In genomic region chr14:67999290-67999689, GRCh38 we compare ENCODE assay signal across 17 cellular contexts.
DNase-seq lines count a peak whose midpoint lies in the region; ATAC-seq and TF ChIP-seq lines count a peak whose summit lies in the region.
"Had no signal": no experiment of that assay in that cellular context is flagged by ENCODE, and none has a peak within 500 bp of the region (broad histone marks: within the 10 kb centered on the region; RNA-seq: fewer than 3 reads in every experiment).

No MANE protein-coding gene starts in this region.

- peak; percentile 2 for DNase-seq in AG04449 (ENCODE audit: low read depth, low spot score)
- peak; percentile 45 for DNase-seq in OCI-M1 (lab: John Stamatoyannopoulos, UW)
- DNase-seq in dedifferentiated amniotic fluid mesenchymal stem cell (ENCODE audit: extremely low spot score): peak; percentile 22
- no peak for DNase-seq in progenitor cell of endocrine pancreas (ENCODE audit: low spot score, unreplicated experiment)
- no peak for DNase-seq in activated CD8-positive, alpha-beta T cell treated with anti-CD3 and anti-CD28 coated beads, Interleukin-2, amount 10 ng/mL, durations not matched to agents 7 days and 5 days
- DNase-seq in activated effector memory CD4-positive, alpha-beta T cell treated with Interleukin-2 at 50 U/mL for 16 hours: no peak
- no peak for DNase-seq in mesenteric fat pad (ENCODE audit: low spot score)
- DNase-seq: activated naive CD8-positive, alpha-beta T cell treated with anti-CD3 and anti-CD28 coated beads, Interleukin-2, amount 10 ng/mL, durations not matched to agents 7 days and 5 days; activated T-cell treated with anti-CD3 and anti-CD28 coated beads, Interleukin-2, amount 50 U/mL, for 1 hour; DMS53; NCI-H1092; NCI-H345; stimulated activated CD4-positive, alpha-beta T cell treated with anti-CD3 and anti-CD28 coated beads, Interleukin-15, amount 100 ng/mL, for 24 hours; T-helper 1 cell had no signal

- TF ChIP-seq CTCF in AG04449 (IDR thresholded peaks at IDR 0.05; ENCODE audit: insufficient read depth, low read length, missing control alignments) (no peak), nephron (IDR thresholded peaks at IDR 0.05; ENCODE audit: unreplicated experiment in 3 of 3) (no peak), progenitor cell of endocrine pancreas (IDR thresholded peaks at IDR 0.05; ENCODE audit: unreplicated experiment) (no peak)

- no peak overlapping the region for H3K4me3 ChIP-seq in AG04449 (ENCODE audit: low read depth, low read length)
- H3K4me3 ChIP-seq: neural progenitor cell had no signal

- H3K27me3 Mint-ChIP-seq in nephron (ENCODE audit: low read depth): no peaks in the 10 kb centered on the region
- H3K27me3 Mint-ChIP-seq in progenitor cell of endocrine pancreas: no peaks in the 10 kb centered on the region
- H3K27me3 Mint-ChIP-seq in activated CD8-positive, alpha-beta T cell treated with anti-CD3 and anti-CD28 coated beads, Interleukin-2, amount 10 ng/mL, durations not matched to agents 7 days and 5 days (ENCODE audit: low read depth): no peaks in the 10 kb centered on the region

- no peak overlapping the region for H3K4me3 Mint-ChIP-seq in nephron
- H3K4me3 Mint-ChIP-seq in progenitor cell of endocrine pancreas (ENCODE audit: low read depth): no peak overlapping the region
- H3K4me3 Mint-ChIP-seq in activated CD8-positive, alpha-beta T cell treated with anti-CD3 and anti-CD28 coated beads, Interleukin-2, amount 10 ng/mL, durations not matched to agents 7 days and 5 days: no peak overlapping the region
- H3K4me3 Mint-ChIP-seq: activated naive CD8-positive, alpha-beta T cell treated with anti-CD3 and anti-CD28 coated beads, Interleukin-2, amount 10 ng/mL, durations not matched to agents 7 days and 5 days; neural progenitor cell had no signal

- CTCF ChIA-PET in AG04449 (lab: Yijun Ruan, JAX): no interaction called here
- CTCF ChIA-PET in activated CD8-positive, alpha-beta T cell treated with anti-CD3 and anti-CD28 coated beads, Interleukin-2, amount 10 ng/mL, durations not matched to agents 7 days and 5 days (lab: Charles Lee): no interaction called here

- peaks cover 10% of the 10 kb centered on the region for H3K9me3 Mint-ChIP-seq in nephron
- H3K9me3 Mint-ChIP-seq in progenitor cell of endocrine pancreas (ENCODE audit: low read depth): peaks cover 21% of the 10 kb centered on the region
- H3K9me3 Mint-ChIP-seq in activated CD8-positive, alpha-beta T cell treated with anti-CD3 and anti-CD28 coated beads, Interleukin-2, amount 10 ng/mL, durations not matched to agents 7 days and 5 days (ENCODE audit: insufficient read depth): peaks cover 3% of the 10 kb centered on the region

- H3K27ac Mint-ChIP-seq in nephron (peak overlapping the region; percentile 76 to 95 (median 92)), progenitor cell of endocrine pancreas (no peak overlapping the region)
- no peak overlapping the region for H3K27ac Mint-ChIP-seq in activated CD8-positive, alpha-beta T cell treated with anti-CD3 and anti-CD28 coated beads, Interleukin-2, amount 10 ng/mL, durations not matched to agents 7 days and 5 days
- H3K27ac Mint-ChIP-seq: activated naive CD8-positive, alpha-beta T cell treated with anti-CD3 and anti-CD28 coated beads, Interleukin-2, amount 10 ng/mL, durations not matched to agents 7 days and 5 days; neural progenitor cell had no signal

- no peak for ATAC-seq in activated CD8-positive, alpha-beta T cell treated with anti-CD3 and anti-CD28 coated beads, Interleukin-2, amount 10 ng/mL, durations not matched to agents 7 days and 5 days
- ATAC-seq: HepG2 had no signal

- H3K36me3 Mint-ChIP-seq in nephron (ENCODE audit: low read depth) (no peaks in the 10 kb centered on the region), progenitor cell of endocrine pancreas (ENCODE audit: insufficient read depth) (peaks cover 5% of the 10 kb centered on the region)
- H3K36me3 Mint-ChIP-seq in activated CD8-positive, alpha-beta T cell treated with anti-CD3 and anti-CD28 coated beads, Interleukin-2, amount 10 ng/mL, durations not matched to agents 7 days and 5 days (ENCODE audit: low read depth): peaks cover 2% of the 10 kb centered on the region

- H3K4me1 Mint-ChIP-seq in nephron (peaks cover 26% of the 10 kb centered on the region), progenitor cell of endocrine pancreas (ENCODE audit: low read depth) (peaks cover 16% of the 10 kb centered on the region)
- no peaks in the 10 kb centered on the region for H3K4me1 Mint-ChIP-seq in activated CD8-positive, alpha-beta T cell treated with anti-CD3 and anti-CD28 coated beads, Interleukin-2, amount 10 ng/mL, durations not matched to agents 7 days and 5 days (ENCODE audit: low read depth)
- H3K4me1 Mint-ChIP-seq: activated naive CD8-positive, alpha-beta T cell treated with anti-CD3 and anti-CD28 coated beads, Interleukin-2, amount 10 ng/mL, durations not matched to agents 7 days and 5 days had no signal

- POLR2A ChIA-PET in AG04449 (lab: Yijun Ruan, JAX): no interaction called here
- POLR2A ChIA-PET in activated CD8-positive, alpha-beta T cell treated with anti-CD3 and anti-CD28 coated beads, Interleukin-2, amount 10 ng/mL, durations not matched to agents 7 days and 5 days (lab: Charles Lee): no interaction called here

Comparison
In these comparisons a context has a peak if more than half of its experiments do, and no peak if none do; other contexts are left out.
1. DNase-seq: peak in AG04449 (single experiment), OCI-M1 (single experiment) and dedifferentiated amniotic fluid mesenchymal stem cell (single experiment); none in progenitor cell of endocrine pancreas (single experiment), activated CD8-positive, alpha-beta T cell treated with anti-CD3 and anti-CD28 coated beads, Interleukin-2, amount 10 ng/mL, durations not matched to agents 7 days and 5 days (single experiment), activated effector memory CD4-positive, alpha-beta T cell treated with Interleukin-2 at 50 U/mL for 16 hours (single experiment) and mesenteric fat pad (single experiment).
2. H3K27ac Mint-ChIP-seq: peak in nephron (3 of 3); none in progenitor cell of endocrine pancreas (single experiment) and activated CD8-positive, alpha-beta T cell treated with anti-CD3 and anti-CD28 coated beads, Interleukin-2, amount 10 ng/mL, durations not matched to agents 7 days and 5 days (single experiment).